In the genomic region with DNA sequence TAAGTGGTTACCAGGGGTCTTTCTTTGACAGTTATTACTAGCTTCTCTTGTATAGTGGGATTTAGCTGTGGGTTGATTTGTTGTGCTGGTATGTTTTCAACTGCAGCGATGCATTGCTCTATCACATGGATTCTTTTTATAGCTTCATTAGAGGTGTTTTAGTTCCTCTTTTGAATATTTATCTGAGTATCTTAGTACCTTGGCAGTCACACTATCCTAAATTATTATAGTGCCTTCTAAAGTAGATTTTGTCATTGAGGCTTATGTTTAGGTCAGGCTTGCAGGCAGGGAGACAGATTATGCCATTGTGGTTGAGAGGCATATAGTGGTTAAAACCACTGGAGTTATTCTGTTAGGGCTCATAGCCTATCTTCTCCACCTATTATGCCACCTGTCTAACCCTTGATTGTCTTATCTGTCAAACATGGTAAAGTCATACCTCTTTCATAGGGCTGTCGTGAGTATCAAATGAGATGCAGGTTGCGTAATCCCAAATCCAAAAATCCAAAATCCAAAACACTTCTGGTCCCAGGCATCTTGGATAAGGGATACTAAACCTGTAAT, we compare ENCODE assay signal across 11 cellular contexts. TPM values are rescaled to one million over a fixed set of nuclear protein-coding genes. Genes with fewer than 3 reads are reported as not detected.
DNase-seq lines count a peak whose midpoint lies in the region; ATAC-seq, FAIRE-seq and TF ChIP-seq lines count a peak whose summit lies in the region.
"Had no signal": no experiment of that assay in that cellular context is flagged by ENCODE, and none has a peak within 500 bp of the region (broad histone marks: within the 10 kb centered on the region; RNA-seq: fewer than 3 reads in every experiment).

No MANE protein-coding gene starts in this region.

- H3K9me1 ChIP-seq in K562 (ENCODE audit: control insufficient read depth, insufficient read depth, low read length) = no peaks in the 10 kb centered on the region

- TF ChIP-seq CTCF in KMS-11 (conservative IDR thresholded peaks at IDR 0.05; ENCODE audit: low read depth, low read length) (no peak), K562 (IDR thresholded peaks at IDR 0.05 in 2 of 3, conservative IDR thresholded peaks at IDR 0.05 in 1 of 3; ENCODE audit: insufficient read depth in 2 of 3, low read depth in 1 of 3, low read length in 3 of 3) (no peak)

- ATAC-seq in K562 (no peak), HG03280 (IDR thresholded peaks at IDR 0.05; ENCODE audit: unreplicated experiment) (no peak)
- ATAC-seq: left colon had no signal

- peaks cover 50% of the 10 kb centered on the region; the same call in 1 of the 2 replicates for H3K79me2 ChIP-seq in KMS-11 (ENCODE audit: insufficient read depth, low read depth)
- no peaks in the 10 kb centered on the region for H3K79me2 ChIP-seq in K562 (ENCODE audit: control insufficient read depth, insufficient read depth, low read length)

- TF ChIP-seq POLR2A in K562 (conservative IDR thresholded peaks at IDR 0.05) = no peak

- H3K4me1 ChIP-seq in KMS-11 (ENCODE audit: low read depth, poor library complexity, severe bottlenecking) (peaks cover 100% of the 10 kb centered on the region), K562 (replicated peaks in 1 of 2; ENCODE audit: control insufficient read depth in 2 of 2, insufficient read depth in 2 of 2, low read length in 2 of 2) (no peaks in the 10 kb centered on the region)
- H3K4me1 ChIP-seq: prostate gland had no signal

- H2AFZ ChIP-seq in KMS-11 (ENCODE audit: low read depth) = no peak overlapping the region
- no peak overlapping the region for H2AFZ ChIP-seq in K562 (ENCODE audit: low read depth, low read length)

- no peaks in the 10 kb centered on the region for H3K9me3 Mint-ChIP-seq in activated naive CD4-positive, alpha-beta T cell treated with anti-CD3 and anti-CD28 coated beads, Interleukin-2, amount 10 ng/mL, durations not matched to agents 7 days and 5 days

- in situ Hi-C loops in K562 (cut with MboI) = no loop called here

- H3K27ac Mint-ChIP-seq in activated naive CD4-positive, alpha-beta T cell treated with anti-CD3 and anti-CD28 coated beads, Interleukin-2, amount 10 ng/mL, durations not matched to agents 7 days and 5 days = peak overlapping the region; percentile 55

- no TSS peak for BruUV-seq in K562 (replicated peaks; lab: Mats Ljungman, UMichigan)

- CTCF ChIA-PET in activated naive CD4-positive, alpha-beta T cell treated with anti-CD3 and anti-CD28 coated beads, Interleukin-2, amount 10 ng/mL, durations not matched to agents 7 days and 5 days (lab: Charles Lee) = interaction anchor here (1.0 to 7.6 kb wide), 3 partner anchors 8 to 46 kb away, joined by 3 to 49 read pairs (median 23); no protein-coding TSS in a partner anchor
- CTCF ChIA-PET in K562 (lab: Yijun Ruan, JAX; ENCODE audit: low intra/inter-chr PET ratio) = no interaction called here

- POLR2A ChIA-PET in K562 (lab: Yijun Ruan, JAX) = interaction anchor here (1.3 to 1.8 kb wide), 3 partner anchors 8 to 54 kb away, joined by 3 to 5 read pairs (median 4); no protein-coding TSS in a partner anchor

- H3K36me3 Mint-ChIP-seq in activated naive CD4-positive, alpha-beta T cell treated with anti-CD3 and anti-CD28 coated beads, Interleukin-2, amount 10 ng/mL, durations not matched to agents 7 days and 5 days = peaks cover 61% of the 10 kb centered on the region

- H3K27me3 Mint-ChIP-seq in activated naive CD4-positive, alpha-beta T cell treated with anti-CD3 and anti-CD28 coated beads, Interleukin-2, amount 10 ng/mL, durations not matched to agents 7 days and 5 days = no peaks in the 10 kb centered on the region

- no peak for DNase-seq in activated naive CD4-positive, alpha-beta T cell treated with anti-CD3 and anti-CD28 coated beads, Interleukin-2, amount 10 ng/mL, durations not matched to agents 7 days and 5 days
- DNase-seq in activated naive CD4-positive, alpha-beta T cell treated with Interleukin-2 at 50 U/mL for 16 hours = no peak
- DNase-seq in K562 (ENCODE audit: extremely low read depth in 1 of 4, low spot score in 3 of 4) (no peak), substantia nigra (lab: John Stamatoyannopoulos, UW) (no peak), GM19238 (ENCODE audit: insufficient read length, low spot score) (no peak), ureter (ENCODE audit: low spot score) (no peak)
- DNase-seq: left colon, NCI-H2029 had no signal

- H4K20me1 ChIP-seq in KMS-11 (ENCODE audit: insufficient read depth) (no peaks in the 10 kb centered on the region), K562 (replicated peaks; ENCODE audit: control insufficient read depth, insufficient read depth, low read length) (no peaks in the 10 kb centered on the region)

- TF ChIP-seq RAD21 in K562 (CRISPR knock-in tag; conservative IDR thresholded peaks at IDR 0.05 in 1 of 2, IDR thresholded peaks at IDR 0.05 in 1 of 2) = no peak

- no peak for FAIRE-seq in K562 (lab: Jason Lieb, UNC)

- H3K9me3 ChIP-seq in K562 (replicated peaks; ENCODE audit: control insufficient read depth, insufficient read depth, low read depth, low read length) = no peaks in the 10 kb centered on the region
- H3K9me3 ChIP-seq: prostate gland had no signal

- H3K4me2 ChIP-seq in KMS-11 (peak overlapping the region; percentile 95), K562 (ENCODE audit: insufficient read depth, low read length) (no peak overlapping the region)

- no peaks in the 10 kb centered on the region for H3K27me3 ChIP-seq in KMS-11 (ENCODE audit: insufficient read depth, low read depth)
- H3K27me3 ChIP-seq in K562 (ENCODE audit: control insufficient read depth in 2 of 2, insufficient read depth in 2 of 2, low read length in 2 of 2) = no peaks in the 10 kb centered on the region

- 75% methylated on average over 3 of the region's 3 CpGs for WGBS in K562 (ENCODE audit: insufficient coverage, low coverage, missing lambda C conversion rate)

- no peak overlapping the region for H3K4me3 Mint-ChIP-seq in activated naive CD4-positive, alpha-beta T cell treated with anti-CD3 and anti-CD28 coated beads, Interleukin-2, amount 10 ng/mL, durations not matched to agents 7 days and 5 days

- no peak for TF ChIP-seq EP300 in K562 (IDR thresholded peaks at IDR 0.05; ENCODE audit: low read length)

- H3K9ac ChIP-seq in KMS-11 (peak overlapping the region; percentile 43; the same call in 1 of the 2 replicates), K562 (ENCODE audit: insufficient read depth in 1 of 2, low read depth in 2 of 2, low read length in 2 of 2) (no peak overlapping the region)

- H3K36me3 ChIP-seq in KMS-11 (ENCODE audit: insufficient read depth) (no peaks in the 10 kb centered on the region; the same call in 1 of the 2 replicates), K562 (ENCODE audit: control insufficient read depth, insufficient read depth, low read length) (peaks cover 27% of the 10 kb centered on the region; the same call in 2 of the 3 replicates)
- H3K36me3 ChIP-seq: prostate gland had no signal

- peaks cover 61% of the 10 kb centered on the region for H3K4me1 Mint-ChIP-seq in activated naive CD4-positive, alpha-beta T cell treated with anti-CD3 and anti-CD28 coated beads, Interleukin-2, amount 10 ng/mL, durations not matched to agents 7 days and 5 days

- H3K4me3 ChIP-seq in KMS-11 (IDR thresholded peaks at IDR 0.05; ENCODE audit: insufficient read depth, low read depth, low read length) (no peak overlapping the region), K562 (no peak overlapping the region)
- H3K4me3 ChIP-seq: prostate gland had no signal

- peak overlapping the region; percentile 92 for H3K27ac ChIP-seq in KMS-11
- H3K27ac ChIP-seq in K562 (ENCODE audit: extremely low read depth, low read depth, low read length) = no peak overlapping the region
- peak overlapping the region; percentile 88 for H3K27ac ChIP-seq in substantia nigra (ENCODE audit: low read depth, low read length, poor library complexity, severe bottlenecking)
- H3K27ac ChIP-seq: prostate gland had no signal

- intact Hi-C loops in K562 (cut with micrococcal nuclease) = no loop called here

TF ChIP-seq in K562, 482 proteins besides CTCF, POLR2A, EP300 and RAD21 (continues in another document):
- TF ChIP-seq ZNF232 (CRISPR knock-in tag; IDR thresholded peaks at IDR 0.05) (no peak), CEBPG (CRISPR knock-in tag; IDR thresholded peaks at IDR 0.05) (no peak), CEBPG (tag; conservative IDR thresholded peaks at IDR 0.05 in 1 of 2, IDR thresholded peaks at IDR 0.05 in 1 of 2) (peak; percentile 64 to 89)

RNA-seq across cellular contexts. Expression of a gene that starts 49.3 kb away (rescaled TPM):
- not detected in 2 replicates for total RNA-seq in K562 (2011; cell fraction: chromatin; rRNA removed; ENCODE audit: low replicate concordance)
- total RNA-seq in K562 (2011; cell fraction: nucleolus; rRNA removed) = not detected in 2 replicates
- total RNA-seq in K562 (2011; cell fraction: nucleoplasm; rRNA removed) = not detected in 2 replicates
- total RNA-seq in K562 (2014; rRNA removed) = not detected in 2 replicates
- total RNA-seq in K562 (2014; rRNA removed; fragmentation: Illumina TruSeq; extraction: Trizol) = not detected in 2 replicates
- not detected in 2 replicates for total RNA-seq in K562 (2015; rRNA removed; fragmentation: Illumina TruSeq; extraction: Trizol)
- not detected in 2 replicates for total RNA-seq in K562 (2021)
- not detected in 2 replicates for polyA plus RNA-seq in K562 (2011; rRNA removed)
- not detected in 2 replicates for polyA plus RNA-seq in K562 (2011; cell fraction: cytosol; rRNA removed)
- polyA plus RNA-seq in K562 (2011; cell fraction: nucleus; rRNA removed) = not detected in 2 replicates
- polyA plus RNA-seq in K562 (2012) = not detected in 2 replicates
- polyA plus RNA-seq in K562 (2014; fragmentation: Illumina TruSeq; extraction: Trizol) = not detected in 2 replicates
- polyA plus RNA-seq in K562 (2014; fragmentation: Nextera tagmentation; extraction: Ambion mirVana) = not detected
- not detected in 2 replicates for polyA plus RNA-seq in K562 (2014; rRNA removed)
- polyA minus RNA-seq in K562 (2011; rRNA and poly(A)+ RNA removed) = not detected in 2 replicates
- polyA minus RNA-seq in K562 (2011; cell fraction: cytosol; rRNA and poly(A)+ RNA removed) = not detected in 2 replicates
- polyA minus RNA-seq in K562 (2011; cell fraction: nucleus; rRNA and poly(A)+ RNA removed) = not detected in 2 replicates
- total RNA-seq in ureter = 0.86 TPM
